20 cellular contexts compared by ENCODE assay signal in genomic region chr15:56653787-56654186, GRCh38.
"Had no signal": no experiment of that assay in that cellular context is flagged by ENCODE, and none has a peak within 500 bp of the region (broad histone marks: within the 10 kb centered on the region; RNA-seq: fewer than 3 reads in every experiment).

No MANE protein-coding gene starts in this region.

- ATAC-seq: activated CD8-positive, alpha-beta T cell treated with anti-CD3 and anti-CD28 coated beads, Interleukin-2, amount 10 ng/mL, durations not matched to agents 7 days and 5 days; activated T-cell treated with anti-CD3 and anti-CD28 coated beads, Interleukin-2, amount 50 U/mL, for 72 hours; lower lobe of right lung; stimulated activated naive CD8-positive, alpha-beta T cell treated with anti-CD3 and anti-CD28 coated beads, Interleukin-15, Interleukin-2, amounts not matched to agents 100 U/mL and 50 U/mL, for 24 hours had no signal

- H3K9me3 ChIP-seq: lower lobe of right lung had no signal

- H3K4me3 Mint-ChIP-seq: activated CD4-positive, alpha-beta T cell treated with anti-CD3 and anti-CD28 coated beads, Interleukin-2, amount 10 ng/mL, durations not matched to agents 7 days and 5 days; activated CD8-positive, alpha-beta T cell treated with anti-CD3 and anti-CD28 coated beads, Interleukin-2, amount 10 ng/mL, durations not matched to agents 7 days and 5 days; activated T-cell treated with anti-CD3 and anti-CD28 coated beads, Interleukin-2, amount 50 U/mL, for 72 hours; central memory CD8-positive, alpha-beta T cell; immature natural killer cell; nephron progenitor cell; type B pancreatic cell had no signal

- H3K9me3 Mint-ChIP-seq: activated CD4-positive, alpha-beta T cell treated with anti-CD3 and anti-CD28 coated beads, Interleukin-2, amount 10 ng/mL, durations not matched to agents 7 days and 5 days; activated T-cell treated with anti-CD3 and anti-CD28 coated beads, Interleukin-2, amount 50 U/mL, for 72 hours; central memory CD8-positive, alpha-beta T cell; immature natural killer cell; nephron progenitor cell; type B pancreatic cell had no signal

- H3K27ac ChIP-seq: lower lobe of right lung had no signal

- H3K27ac Mint-ChIP-seq: activated CD4-positive, alpha-beta T cell treated with anti-CD3 and anti-CD28 coated beads, Interleukin-2, amount 10 ng/mL, durations not matched to agents 7 days and 5 days; activated CD8-positive, alpha-beta T cell treated with anti-CD3 and anti-CD28 coated beads, Interleukin-2, amount 10 ng/mL, durations not matched to agents 7 days and 5 days; activated T-cell treated with anti-CD3 and anti-CD28 coated beads, Interleukin-2, amount 50 U/mL, for 72 hours; immature natural killer cell; nephron progenitor cell; type B pancreatic cell had no signal

- DNase-seq: activated CD4-positive, alpha-beta T cell treated with anti-CD3 and anti-CD28 coated beads, Interleukin-2, amount 10 ng/mL, durations not matched to agents 7 days and 5 days; activated CD8-positive, alpha-beta memory T cell treated with anti-CD3 and anti-CD28 coated beads, Interleukin-2, amount 50 U/mL, for 4 hours; activated CD8-positive, alpha-beta T cell treated with anti-CD3 and anti-CD28 coated beads, Interleukin-2, amount 10 ng/mL, durations not matched to agents 7 days and 5 days; activated effector memory CD4-positive, alpha-beta T cell treated with anti-CD3 and anti-CD28 coated beads, Interleukin-2, amount 50 U/mL, for 16 hours; activated naive CD4-positive, alpha-beta T cell treated with anti-CD3 and anti-CD28 coated beads, Interleukin-2, amount 50 U/mL, for 16 hours; activated T-cell treated with anti-CD3 and anti-CD28 coated beads, Interleukin-2, amount 50 U/mL, for 72 hours; aorta; effector CD8-positive, alpha-beta T cell; foreskin melanocyte; head of caudate nucleus; immature natural killer cell; lower lobe of right lung; nephron progenitor cell; nucleus accumbens; stimulated activated CD4-positive, alpha-beta T cell treated with anti-CD3 and anti-CD28 coated beads, Interleukin-2, amount 100 ng/mL, for 24 hours; stimulated activated naive CD8-positive, alpha-beta T cell treated with anti-CD3 and anti-CD28 coated beads, Interleukin-15, Interleukin-2, amounts not matched to agents 100 U/mL and 50 U/mL, for 24 hours; T1000 had no signal

- H3K4me3 ChIP-seq: coronary artery, lower lobe of right lung had no signal

- H3K36me3 Mint-ChIP-seq: type B pancreatic cell had no signal

- H3K4me1 Mint-ChIP-seq: central memory CD8-positive, alpha-beta T cell; nephron progenitor cell had no signal

- H3K4me1 ChIP-seq: lower lobe of right lung had no signal

- H3K27me3 Mint-ChIP-seq: activated CD4-positive, alpha-beta T cell treated with anti-CD3 and anti-CD28 coated beads, Interleukin-2, amount 10 ng/mL, durations not matched to agents 7 days and 5 days; central memory CD8-positive, alpha-beta T cell; type B pancreatic cell had no signal
